10 cellular contexts compared by ENCODE assay signal in genomic region chr16:65122724-65122973, GRCh38. TPM values are rescaled to one million over a fixed set of nuclear protein-coding genes. Genes with fewer than 3 reads are reported as not detected.
DNase-seq lines count a peak whose midpoint lies in the region; ATAC-seq, FAIRE-seq and TF ChIP-seq lines count a peak whose summit lies in the region.
"Had no signal": no experiment of that assay in that cellular context is flagged by ENCODE, and none has a peak within 500 bp of the region (broad histone marks: within the 10 kb centered on the region; RNA-seq: fewer than 3 reads in every experiment).

No MANE protein-coding gene starts in this region.

- H3K14ac ChIP-seq in H9 (ENCODE audit: insufficient read depth, low read length), result no peak overlapping the region

- H3K4me3 Mint-ChIP-seq in H9, result peak overlapping the region; percentile 71 to 90
- no peak overlapping the region for H3K4me3 Mint-ChIP-seq in CD4-positive, alpha-beta T cell

- H3K56ac ChIP-seq in H9 (ENCODE audit: insufficient read length, low read depth, low read length), result no peak overlapping the region

- no peak overlapping the region for H2BK15ac ChIP-seq in H9 (ENCODE audit: low read depth, low read length)

- no peak overlapping the region for H3K4ac ChIP-seq in H9 (ENCODE audit: low read depth, low read length)

- no peak overlapping the region for H4K91ac ChIP-seq in H9 (ENCODE audit: insufficient read length, low read depth, low read length)

- no peaks in the 10 kb centered on the region for H3K79me1 ChIP-seq in H9 (ENCODE audit: insufficient read depth, low read depth, low read length, poor library complexity, severe bottlenecking)

- H3K9me3 Mint-ChIP-seq in H9, result no peaks in the 10 kb centered on the region
- no peaks in the 10 kb centered on the region for H3K9me3 Mint-ChIP-seq in CD4-positive, alpha-beta T cell

- whole genome bisulfite sequencing in H9 (ENCODE audit: extremely low coverage, insufficient read length, low lambda C conversion rate), result no CpG with 5 or more reads among the region's 19 CpGs

- H4K20me1 ChIP-seq in H9 (ENCODE audit: control insufficient read depth, insufficient read depth, insufficient read length), result no peaks in the 10 kb centered on the region
- H4K20me1 ChIP-seq in keratinocyte (ENCODE audit: control insufficient read depth, extremely low read depth, insufficient read depth, low read length), result peaks cover 2% of the 10 kb centered on the region

- CTCF ChIA-PET in CD4-positive, alpha-beta T cell (lab: Charles Lee), result no interaction called here

- H2AFZ ChIP-seq in H9 (ENCODE audit: low read length) (no peak overlapping the region), keratinocyte (ENCODE audit: control insufficient read depth, low read length) (peak overlapping the region; percentile 95)

- H4K5ac ChIP-seq in H9 (ENCODE audit: insufficient read length, low read depth, low read length), result no peak overlapping the region

- peaks cover 83% of the 10 kb centered on the region for H3K27me3 Mint-ChIP-seq in H9 (ENCODE audit: low read depth)
- H3K27me3 Mint-ChIP-seq in CD4-positive, alpha-beta T cell, result peaks cover 42% of the 10 kb centered on the region

- H3K9ac ChIP-seq in H9 (ENCODE audit: extremely low read depth, insufficient read length, low read length) (no peak overlapping the region), keratinocyte (ENCODE audit: control insufficient read depth, extremely low read depth, insufficient read depth, low read length) (peak overlapping the region; percentile 74), skeletal muscle tissue (ENCODE audit: low read depth in 1 of 3, low read length in 3 of 3) (peak overlapping the region; percentile 61 to 76 (median 71))

- no peak overlapping the region for H2BK12ac ChIP-seq in H9 (ENCODE audit: insufficient read length, low read depth, low read length)

- POLR2A ChIA-PET in CD4-positive, alpha-beta T cell (lab: Charles Lee), result no interaction called here

- no peaks in the 10 kb centered on the region for H3K9me1 ChIP-seq in keratinocyte (ENCODE audit: control insufficient read depth, extremely low read depth, insufficient read depth, low read length)

- ATAC-seq in CD4-positive, alpha-beta T cell (ENCODE audit: poor library complexity), result no peak
- ATAC-seq in GM19351 (IDR thresholded peaks at IDR 0.05; ENCODE audit: unreplicated experiment), result no peak

- peak overlapping the region; percentile 88 for H3K4me2 ChIP-seq in H9 (ENCODE audit: insufficient read depth, insufficient read length, low read length)
- peak overlapping the region; percentile 92 for H3K4me2 ChIP-seq in keratinocyte (ENCODE audit: control insufficient read depth, extremely low read depth, insufficient read depth, low read depth, low read length)

- no peak overlapping the region for H2BK20ac ChIP-seq in H9 (ENCODE audit: low read depth, low read length, poor library complexity, severe bottlenecking)

- TF ChIP-seq CTCF in H9 (conservative IDR thresholded peaks at IDR 0.05), result no peak
- TF ChIP-seq CTCF in breast epithelium (IDR thresholded peaks at IDR 0.05), result no peak
- TF ChIP-seq CTCF in keratinocyte (optimal IDR thresholded peaks at IDR 0.05 in 1 of 3, IDR thresholded peaks at IDR 0.05 in 1 of 3, conservative IDR thresholded peaks at IDR 0.05 in 1 of 3; ENCODE audit: extremely low read depth in 1 of 3, insufficient read depth in 2 of 3, low read length in 3 of 3), result no peak
- TF ChIP-seq CTCF in CD4-positive, alpha-beta T cell (IDR thresholded peaks at IDR 0.05), result no peak

- no peak overlapping the region for H2BK120ac ChIP-seq in H9 (ENCODE audit: low read depth, low read length, poor library complexity, severe bottlenecking)

- H3K79me2 ChIP-seq in H9 (ENCODE audit: insufficient read depth, low read length) (no peaks in the 10 kb centered on the region), keratinocyte (ENCODE audit: control insufficient read depth, insufficient read depth, low read length) (peaks cover 35% of the 10 kb centered on the region)

- H3K9me3 ChIP-seq in H9 (ENCODE audit: control insufficient read depth, low read depth, low read length) (no peaks in the 10 kb centered on the region), breast epithelium (no peaks in the 10 kb centered on the region), keratinocyte (ENCODE audit: control insufficient read depth, low read depth, low read length) (no peaks in the 10 kb centered on the region), skeletal muscle tissue (ENCODE audit: control insufficient read depth in 3 of 3, low read length in 3 of 3) (no peaks in the 10 kb centered on the region)
- no peaks in the 10 kb centered on the region for H3K9me3 ChIP-seq in CD4-positive, alpha-beta T cell (ENCODE audit: control insufficient read depth, low read length)

- H3K36me3 ChIP-seq in breast epithelium (no peaks in the 10 kb centered on the region), keratinocyte (ENCODE audit: control insufficient read depth in 2 of 2, extremely low read depth in 1 of 2, insufficient read depth in 2 of 2, low read length in 2 of 2) (no peaks in the 10 kb centered on the region), skeletal muscle tissue (ENCODE audit: control insufficient read depth in 3 of 3, insufficient read depth in 3 of 3, low read length in 3 of 3) (no peaks in the 10 kb centered on the region)

- H3K27me3 ChIP-seq in H9 (ENCODE audit: insufficient read depth, low read length) (peaks cover 32% of the 10 kb centered on the region), breast epithelium (peaks cover 0 to 33% of the 10 kb centered on the region in 2 donors), keratinocyte (ENCODE audit: control insufficient read depth, extremely low read depth, insufficient read depth, low read length) (peaks cover 38% of the 10 kb centered on the region), skeletal muscle tissue (ENCODE audit: control insufficient read depth in 3 of 3, insufficient read depth in 3 of 3, low read length in 3 of 3) (peaks cover 18 to 31% (median 31%) of the 10 kb centered on the region in 3 donors)
- H3K27me3 ChIP-seq in CD4-positive, alpha-beta T cell (ENCODE audit: control insufficient read depth, insufficient read depth, low read length), result peaks cover 43% of the 10 kb centered on the region

- no peak overlapping the region for H3K23ac ChIP-seq in H9 (ENCODE audit: insufficient read length, low read depth, low read length)

- H3K23me2 ChIP-seq in H9 (ENCODE audit: insufficient read length, low read depth, low read length, poor library complexity, severe bottlenecking), result peaks cover 34% of the 10 kb centered on the region

- intact Hi-C loops in breast epithelium (cut with DNase I; ENCODE audit: low total_unique reads), result loop anchor here (10.0 kb wide), 1 partner anchor 942 kb away; no protein-coding TSS in a partner anchor
- intact Hi-C loops in CD4-positive, alpha-beta T cell (cut with DNase I, micrococcal nuclease), result no loop called here

- no peak overlapping the region for H2AK5ac ChIP-seq in H9 (ENCODE audit: insufficient read length, low read length)

- H4K8ac ChIP-seq in H9 (replicated peaks; ENCODE audit: insufficient read length, low read depth, low read length), result no peak overlapping the region

- peak overlapping the region; percentile 70 to 89 (median 71) for H3K4me3 ChIP-seq in breast epithelium
- peak overlapping the region; percentile 54 to 70 (median 65) for H3K4me3 ChIP-seq in keratinocyte (ENCODE audit: control insufficient read depth in 2 of 3, extremely low read depth in 1 of 3, insufficient read depth in 2 of 3, low read depth in 1 of 3, low read length in 3 of 3)
- H3K4me3 ChIP-seq in skeletal muscle tissue (ENCODE audit: low read length in 3 of 3), result peak overlapping the region; percentile 69 to 77 (median 73)

- H3K4me1 ChIP-seq in H9 (ENCODE audit: insufficient read depth, low read length) (no peaks in the 10 kb centered on the region; the same call in 1 of the 2 replicates), breast epithelium (peaks cover 0 to 3% of the 10 kb centered on the region in 2 donors), keratinocyte (ENCODE audit: control insufficient read depth, extremely low read depth, insufficient read depth, low read length) (peaks cover 11% of the 10 kb centered on the region), skeletal muscle tissue (ENCODE audit: control insufficient read depth in 3 of 3, insufficient read depth in 3 of 3, low read length in 3 of 3) (peaks cover 18 to 27% (median 20%) of the 10 kb centered on the region in 3 donors)

- no peak for TF ChIP-seq POLR2A in breast epithelium (IDR thresholded peaks at IDR 0.05)

- dilution Hi-C loops in keratinocyte (cut with MboI; ENCODE audit: extremely low pct_ligation_motif_present, low sequenced_read_pairs), result no loop called here

- DNase-seq in H9 (no peak), breast epithelium (ENCODE audit: low spot score in 2 of 2) (no peak), keratinocyte (ENCODE audit: low read depth, low spot score) (no peak), RPMI8226 (no peak), dermis blood vessel endothelial cell (no peak)
- no peak for DNase-seq in CD4-positive, alpha-beta T cell
- DNase-seq: DMS53 had no signal

- peaks cover 29 to 31% of the 10 kb centered on the region in 2 experiments for H3K4me1 Mint-ChIP-seq in H9
- no peaks in the 10 kb centered on the region for H3K4me1 Mint-ChIP-seq in CD4-positive, alpha-beta T cell (ENCODE audit: low read depth)

- no peak overlapping the region for H3K18ac ChIP-seq in H9 (ENCODE audit: insufficient read length, low read depth, low read length)

- H3K36me3 Mint-ChIP-seq in H9 (ENCODE audit: insufficient read depth in 1 of 3, low read depth in 3 of 3), result no peaks in the 10 kb centered on the region
- H3K36me3 Mint-ChIP-seq in CD4-positive, alpha-beta T cell (ENCODE audit: low read depth), result no peaks in the 10 kb centered on the region

- no peak overlapping the region for H3T11ph ChIP-seq in H9 (ENCODE audit: low read length)

- H3K27ac Mint-ChIP-seq in H9, result no peak overlapping the region
- H3K27ac Mint-ChIP-seq in CD4-positive, alpha-beta T cell, result no peak overlapping the region

- H3K27ac ChIP-seq in H9 (ENCODE audit: insufficient read length, low read depth, low read length) (no peak overlapping the region), breast epithelium (peak overlapping the region; percentile 90 to 96), keratinocyte (ENCODE audit: control insufficient read depth, insufficient read depth, low read length) (peak overlapping the region; percentile 66), skeletal muscle tissue (ENCODE audit: low read depth, low read length) (peak overlapping the region; percentile 74)
- H3K27ac ChIP-seq in CD4-positive, alpha-beta T cell (ENCODE audit: low read depth, low read length), result no peak overlapping the region

- FAIRE-seq in keratinocyte (lab: Jason Lieb, UNC), result no peak
- FAIRE-seq: GM19239 had no signal

- H2BK5ac ChIP-seq in H9 (ENCODE audit: insufficient read length, low read length), result no peak overlapping the region

RNA-seq across cellular contexts. Expression of gene CDH11, which starts 0.8 kb away (rescaled TPM):
- total RNA-seq in H9 (2021), result 4.9 and 5.4 TPM in 2 replicates
- 10 to 100 TPM; 41.8 to 70.0 (median 52.8) TPM for total RNA-seq in breast epithelium
- polyA plus RNA-seq in keratinocyte, result 17.8 to 67.7 TPM (median 36.8 TPM) in 3 replicates
- polyA plus RNA-seq in keratinocyte (2011; ENCODE audit: low read depth), result 1.2 TPM
- polyA plus RNA-seq in keratinocyte (2011; cell fraction: cytosol; rRNA removed), result 10.8 and 12.5 TPM in 2 replicates
- polyA plus RNA-seq in keratinocyte (2011; cell fraction: nucleus; rRNA removed), result 50.9 and 52.0 TPM in 2 replicates
- polyA plus RNA-seq in keratinocyte (2012; ENCODE audit: low replicate concordance), result 1.1 and 50.4 TPM in 2 replicates
- polyA minus RNA-seq in keratinocyte, result 33.8 to 109 TPM (median 100 TPM) in 3 replicates
- polyA minus RNA-seq in keratinocyte (2011; cell fraction: cytosol; rRNA and poly(A)+ RNA removed), result 34.1 TPM
- polyA minus RNA-seq in keratinocyte (2011; cell fraction: nucleus; rRNA and poly(A)+ RNA removed), result 71.8 and 152 TPM in 2 replicates
- total RNA-seq in skeletal muscle tissue, result 80.9 TPM
- not detected for total RNA-seq in CD4-positive, alpha-beta T cell
- 4.9 and 20.0 TPM in 2 replicates for total RNA-seq in dermis blood vessel endothelial cell

Comparison
In these comparisons a context has a peak if more than half of its experiments do, and no peak if none do; other contexts are left out.
1. H3K27ac ChIP-seq: peak in breast epithelium (2 of 2), keratinocyte (single experiment) and skeletal muscle tissue (single experiment); none in H9 (single experiment) and CD4-positive, alpha-beta T cell (single experiment).
2. Peak in every context shown above with its lines, with median percentiles within 50 percentile points of each other: H3K4me3 ChIP-seq.